In the genomic region with DNA sequence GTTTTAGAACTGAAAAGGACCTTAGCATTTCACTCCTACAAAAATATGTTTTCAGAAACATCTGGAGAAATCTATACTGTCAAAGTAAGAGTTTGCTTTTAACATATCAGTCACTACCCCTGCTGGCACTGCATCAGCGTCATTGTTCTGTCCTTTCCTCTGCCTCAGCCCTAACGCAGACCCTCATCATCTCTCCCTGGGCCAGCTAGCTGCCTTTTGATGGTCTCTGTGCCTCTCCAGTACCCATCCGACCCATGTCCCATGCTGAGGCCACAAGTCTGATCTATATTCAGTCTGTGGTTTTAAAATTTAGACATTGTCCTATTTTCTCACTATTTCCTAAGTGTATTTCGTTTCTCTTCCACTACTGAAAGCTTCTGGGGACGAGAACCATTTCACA, we compare ENCODE assay signal across 14 cellular contexts. TPM values are rescaled to one million over a fixed set of nuclear protein-coding genes. Genes with fewer than 3 reads are reported as not detected.
DNase-seq lines count a peak whose midpoint lies in the region; ATAC-seq and TF ChIP-seq lines count a peak whose summit lies in the region.
"Had no signal": no experiment of that assay in that cellular context is flagged by ENCODE, and none has a peak within 500 bp of the region (broad histone marks: within the 10 kb centered on the region; RNA-seq: fewer than 3 reads in every experiment).

No MANE protein-coding gene starts in this region.

- peaks cover 0 to 11% (median 0%) of the 10 kb centered on the region in 4 donors for H3K9me3 ChIP-seq in esophagus muscularis mucosa
- H3K9me3 ChIP-seq: gastrocnemius medialis, thyroid gland had no signal

- H3K36me3 ChIP-seq in esophagus muscularis mucosa: no peaks in the 10 kb centered on the region
- H3K36me3 ChIP-seq: gastrocnemius medialis, thyroid gland had no signal

- WGBS in esophagus muscularis mucosa: 82% methylated on average over 5 of the region's 5 CpGs

- no peak for TF ChIP-seq EP300 in esophagus muscularis mucosa (IDR thresholded peaks at IDR 0.05)

- CTCF ChIA-PET in activated naive CD4-positive, alpha-beta T cell treated with anti-CD3 and anti-CD28 coated beads for 36 hours (lab: Charles Lee): interaction anchor here (1.2 to 4.9 kb wide), 8 partner anchors 10 to 82 kb away, joined by 3 to 44 read pairs (median 8); a partner anchor contains a TSS

- H3K36me3 Mint-ChIP-seq in activated naive CD4-positive, alpha-beta T cell treated with anti-CD3 and anti-CD28 coated beads for 36 hours (ENCODE audit: low read depth): peaks cover 21% of the 10 kb centered on the region

- peak overlapping the region; percentile 97 for H3K27ac Mint-ChIP-seq in activated naive CD4-positive, alpha-beta T cell treated with anti-CD3 and anti-CD28 coated beads for 36 hours

- H3K4me1 Mint-ChIP-seq in activated naive CD4-positive, alpha-beta T cell treated with anti-CD3 and anti-CD28 coated beads for 36 hours (ENCODE audit: low read depth): peaks cover 89% of the 10 kb centered on the region

- H3K9me3 Mint-ChIP-seq in activated naive CD4-positive, alpha-beta T cell treated with anti-CD3 and anti-CD28 coated beads for 36 hours: peaks cover 5% of the 10 kb centered on the region

- TF ChIP-seq CTCF in esophagus muscularis mucosa (IDR thresholded peaks at IDR 0.05): no peak

- no peak overlapping the region for H3K27ac ChIP-seq in esophagus muscularis mucosa (replicated peaks in 1 of 4)
- H3K27ac ChIP-seq: gastrocnemius medialis, thyroid gland had no signal

- no peak for ATAC-seq in HG02884 (IDR thresholded peaks at IDR 0.05; ENCODE audit: unreplicated experiment)
- ATAC-seq: gastrocnemius medialis, PC-3 had no signal

- H3K4me3 ChIP-seq in esophagus muscularis mucosa: no peak overlapping the region
- H3K4me3 ChIP-seq: gastrocnemius medialis, thyroid gland had no signal

- intact Hi-C loops in activated naive CD4-positive, alpha-beta T cell treated with anti-CD3 and anti-CD28 coated beads for 36 hours (cut with micrococcal nuclease): loop anchor here (1.0 kb wide), 2 partner anchors 29 to 43 kb away; no protein-coding TSS in a partner anchor
- intact Hi-C loops in esophagus muscularis mucosa (cut with DNase I): no loop called here

- no peaks in the 10 kb centered on the region for H3K27me3 ChIP-seq in esophagus muscularis mucosa
- H3K27me3 ChIP-seq: gastrocnemius medialis, thyroid gland had no signal

- no peak for TF ChIP-seq POLR2A in esophagus muscularis mucosa (IDR thresholded peaks at IDR 0.05; ENCODE audit: low read depth)

- H3K4me1 ChIP-seq in esophagus muscularis mucosa: no peaks in the 10 kb centered on the region
- H3K4me1 ChIP-seq: thyroid gland had no signal

- no peak for DNase-seq in activated naive CD4-positive, alpha-beta T cell treated with anti-CD3 and anti-CD28 coated beads for 36 hours
- DNase-seq in activated naive CD4-positive, alpha-beta T cell (lab: John Stamatoyannopoulos, UW): no peak
- DNase-seq in activated T-cell treated with anti-CD3 and anti-CD28 coated beads, Interleukin-2, amount 50 U/mL, for 48 hours: peak; percentile 51 to 60
- DNase-seq in esophagus muscularis mucosa (ENCODE audit: extremely low spot score) (peak; percentile 42), HCEC 1CT (no peak), SKM-1 (lab: John Stamatoyannopoulos, UW; ENCODE audit: unreplicated experiment) (no peak), NCI-H526 (lab: John Stamatoyannopoulos, UW) (no peak)
- DNase-seq: gastrocnemius medialis, NCI-H2227 treated with DMSO at 0.1 percent for 48 hours, occipital lobe, PC-3, thyroid gland had no signal

- H3K27me3 Mint-ChIP-seq in activated naive CD4-positive, alpha-beta T cell treated with anti-CD3 and anti-CD28 coated beads for 36 hours (ENCODE audit: low read depth): no peaks in the 10 kb centered on the region

- peak overlapping the region; percentile 36 for H3K4me3 Mint-ChIP-seq in activated naive CD4-positive, alpha-beta T cell treated with anti-CD3 and anti-CD28 coated beads for 36 hours

RNA-seq across cellular contexts. Expression of a gene that starts 53.2 kb away (rescaled TPM):
- 100 to 1,000 TPM; 251 to 264 TPM for total RNA-seq in activated naive CD4-positive, alpha-beta T cell treated with anti-CD3 and anti-CD28 coated beads for 36 hours
- 1 to 10 TPM in 2 of 4 donors, under 1 TPM in 2; 0.42 to 4.3 (median 0.90) TPM for total RNA-seq in esophagus muscularis mucosa
- total RNA-seq: HT-29, occipital lobe, PC-3 had no signal

Comparison
In these comparisons a context has a peak if more than half of its experiments do, and no peak if none do; other contexts are left out.
1. DNase-seq: peak in activated T-cell treated with anti-CD3 and anti-CD28 coated beads, Interleukin-2, amount 50 U/mL, for 48 hours (2 of 2) and esophagus muscularis mucosa (single experiment); none in activated naive CD4-positive, alpha-beta T cell treated with anti-CD3 and anti-CD28 coated beads for 36 hours (single experiment), activated naive CD4-positive, alpha-beta T cell (0 of 4), HCEC 1CT (single experiment), SKM-1 (single experiment) and NCI-H526 (0 of 2).
2. RNA of a gene that starts 53.2 kb away (total RNA-seq): 251 to 264 TPM in activated naive CD4-positive, alpha-beta T cell treated with anti-CD3 and anti-CD28 coated beads for 36 hours; 0.42 to 4.3 TPM in esophagus muscularis mucosa; every median in the first group is over 10 times any median in the second.